15 cellular contexts compared by ENCODE assay signal in genomic region chr1:214002060-214002459, GRCh38. TPM values are rescaled to one million over a fixed set of nuclear protein-coding genes. Genes with fewer than 3 reads are reported as not detected.
A peak's percentile ranks its signal among the peaks of the same experiment; 100 is the strongest.
DNase-seq lines count a peak whose midpoint lies in the region; ATAC-seq, FAIRE-seq and TF ChIP-seq lines count a peak whose summit lies in the region.
"Had no signal": no experiment of that assay in that cellular context is flagged by ENCODE, and none has a peak within 500 bp of the region (broad histone marks: within the 10 kb centered on the region; RNA-seq: fewer than 3 reads in every experiment).

No MANE protein-coding gene starts in this region.

- H3K36me3 ChIP-seq in HEK293 (ENCODE audit: control insufficient read depth in 2 of 2, insufficient read depth in 1 of 2, low read length in 2 of 2) (peaks cover 0 to 36% of the 10 kb centered on the region in 2 experiments; a peak in 1 of 3 replicates), SJCRH30 (peaks cover 51% of the 10 kb centered on the region), HepG2 (replicated peaks in 1 of 2; ENCODE audit: control insufficient read depth in 1 of 2, insufficient read depth in 2 of 2, low read length in 2 of 2) (peaks cover 20 to 61% of the 10 kb centered on the region in 2 experiments), Karpas-422 (ENCODE audit: insufficient read depth, low read length) (no peaks in the 10 kb centered on the region), heart left ventricle (peaks cover 0 to 21% (median 0%) of the 10 kb centered on the region in 9 donors)

- no peaks in the 10 kb centered on the region for H3K9me2 ChIP-seq in Karpas-422 (replicated peaks; ENCODE audit: insufficient read depth, low read length)

- no peak for TF ChIP-seq RAD21 in HepG2 (CRISPR knock-in tag; IDR thresholded peaks at IDR 0.05)

- TF ChIP-seq CTCF in HEK293 (tag by site-specific recombination; IDR thresholded peaks at IDR 0.05) (no peak), HepG2 (CRISPR knock-in tag; IDR thresholded peaks at IDR 0.05) (no peak), heart left ventricle (IDR thresholded peaks at IDR 0.05) (no peak)

- H3K27me3 ChIP-seq in SJCRH30: no peaks in the 10 kb centered on the region
- H3K27me3 ChIP-seq in HepG2 (ENCODE audit: control insufficient read depth in 1 of 2, insufficient read depth in 2 of 2, low read length in 2 of 2): no peaks in the 10 kb centered on the region
- H3K27me3 ChIP-seq in Karpas-422 (ENCODE audit: low read length): no peaks in the 10 kb centered on the region
- H3K27me3 ChIP-seq in heart left ventricle: no peaks in the 10 kb centered on the region

- H3K79me2 ChIP-seq in HepG2 (ENCODE audit: insufficient read depth, low read length) (peaks cover 73% of the 10 kb centered on the region), Karpas-422 (ENCODE audit: low read length) (no peaks in the 10 kb centered on the region)

- no peak for FAIRE-seq in HepG2 (lab: Jason Lieb, UNC)
- FAIRE-seq: H54 had no signal

- in situ Hi-C loops in HepG2 (cut with HindIII; ENCODE audit: extremely low pct_ligation_motif_present, low pct_unique_long_range_greater_than_20kb): loop anchor here (25.0 kb wide), 1 partner anchor 110 kb away; no protein-coding TSS in a partner anchor

- WGBS in HepG2 (ENCODE audit: low lambda C conversion rate): 57% methylated on average over 6 of the region's 6 CpGs
- WGBS in heart left ventricle, 4 donors: 66 to 77% (median 73%) methylated on average over 6 of the region's 6 CpGs

- H3K27ac ChIP-seq in HEK293 (ENCODE audit: extremely low read depth, low read depth, low read length) (no peak overlapping the region), SJCRH30 (peak overlapping the region; percentile 87), HepG2 (ENCODE audit: extremely low read length, insufficient read depth, low read length) (peak overlapping the region; percentile 50), Karpas-422 (ENCODE audit: low read length) (no peak overlapping the region), heart left ventricle (peak overlapping the region in 3 of 12 donors; percentile 6 to 19 (median 17))

- no peak overlapping the region for H2AFZ ChIP-seq in HepG2 (ENCODE audit: low read length)
- H2AFZ ChIP-seq in Karpas-422 (ENCODE audit: low read length): no peak overlapping the region

- POLR2A ChIA-PET in HEK293 (lab: Yijun Ruan, JAX): interaction anchor here (0.6 to 3.6 kb wide), 4 partner anchors 12 to 40 kb away, joined by 3 to 18 read pairs (median 6); partner anchors contain the start of gene PROX1
- POLR2A ChIA-PET in HepG2 (lab: Yijun Ruan, JAX): interaction anchor here (0.6 to 4.0 kb wide), 12 partner anchors 8 to 182 kb away, joined by 3 to 56 read pairs (median 4); partner anchors contain the start of gene PROX1

- H4K20me1 ChIP-seq in HepG2 (ENCODE audit: insufficient read depth, low read length) (no peaks in the 10 kb centered on the region), Karpas-422 (ENCODE audit: insufficient read depth, low read depth, low read length) (no peaks in the 10 kb centered on the region)

- DNase-seq in NCI-H2081 (lab: John Stamatoyannopoulos, UW) (peak; percentile 55 to 79), SJCRH30 (peak in 1 of 2 experiments; percentile 34), HepG2 (ENCODE audit: low spot score) (no peak), GM19238 (ENCODE audit: insufficient read length, low spot score) (no peak), Karpas-422 (no peak), heart left ventricle (no peak)
- DNase-seq in stimulated activated CD4-positive, alpha-beta T cell treated with anti-CD3 and anti-CD28 coated beads, Interleukin-1b, Interleukin-23, amount 100 ng/mL, for 48 hours: no peak
- DNase-seq: activated CD4-positive, alpha-beta memory T cell treated with anti-CD3 and anti-CD28 coated beads, Interleukin-2, amount 10 ng/mL, durations not matched to agents 7 days and 5 days; DND-41; left cardiac atrium; Right ventricle myocardium superior; spleen; T1000 had no signal

- ATAC-seq in HepG2: peak; percentile 55
- no peak for ATAC-seq in heart left ventricle

- H3K9me3 ChIP-seq in HEK293 (ENCODE audit: control insufficient read depth, insufficient read depth, low read depth, low read length): no peaks in the 10 kb centered on the region
- H3K9me3 ChIP-seq in SJCRH30 (replicated peaks): no peaks in the 10 kb centered on the region
- no peaks in the 10 kb centered on the region for H3K9me3 ChIP-seq in HepG2 (ENCODE audit: low read length)
- no peaks in the 10 kb centered on the region for H3K9me3 ChIP-seq in Karpas-422 (ENCODE audit: low read length)
- H3K9me3 ChIP-seq in heart left ventricle: no peaks in the 10 kb centered on the region
- H3K9me3 ChIP-seq: spleen had no signal

- no TSS peak for BruUV-seq in HepG2 (replicated peaks; lab: Mats Ljungman, UMichigan)

- no peak for TF ChIP-seq POLR2A in HepG2 (IDR thresholded peaks at IDR 0.05; ENCODE audit: insufficient read depth in 1 of 2, low read depth in 2 of 2, low read length in 2 of 2)
- TF ChIP-seq POLR2A in heart left ventricle (IDR thresholded peaks at IDR 0.05): no peak

- TF ChIP-seq EP300 in HepG2 (IDR thresholded peaks at IDR 0.05; ENCODE audit: low read depth in 2 of 2, low read length in 2 of 2) (no peak), HepG2 (CRISPR knock-in tag; IDR thresholded peaks at IDR 0.05; ENCODE audit: borderline replicate concordance) (no peak)

- H3K9ac ChIP-seq in HepG2 (ENCODE audit: insufficient read depth, low read depth, low read length) (0 out of 2 replicates have a peak overlapping the region, but pooled peaks have one; percentile 14), Karpas-422 (ENCODE audit: low read length) (no peak overlapping the region)

- H3K4me1 ChIP-seq in HEK293 (ENCODE audit: control insufficient read depth, insufficient read depth, low read length) (peaks cover 18% of the 10 kb centered on the region; the same call in 1 of the 2 replicates), SJCRH30 (peaks cover 41% of the 10 kb centered on the region), HepG2 (ENCODE audit: insufficient read depth, low read length) (peaks cover 87% of the 10 kb centered on the region), Karpas-422 (ENCODE audit: low read length) (peaks cover 15% of the 10 kb centered on the region), heart left ventricle (peaks cover 0 to 36% (median 10%) of the 10 kb centered on the region in 12 donors)
- H3K4me1 ChIP-seq: spleen had no signal

- CTCF ChIA-PET in HEK293 (lab: Yijun Ruan, JAX) (interaction anchor here (0.6 kb wide), 1 partner anchor 37 kb away, joined by 3 read pairs; no protein-coding TSS in a partner anchor), HepG2 (lab: Yijun Ruan, JAX; ENCODE audit: low intra/inter-chr PET ratio, low total read pairs) (no interaction called here)

- H3K4me3 ChIP-seq in HEK293 (ENCODE audit: low read depth, low read length) (no peak overlapping the region), SJCRH30 (no peak overlapping the region), HepG2 (replicated peaks in 1 of 3; ENCODE audit: insufficient read depth in 1 of 3, low read depth in 2 of 3, low read length in 3 of 3) (no peak overlapping the region), Karpas-422 (ENCODE audit: low read length) (no peak overlapping the region), heart left ventricle (no peak overlapping the region)
- H3K4me3 ChIP-seq: spleen had no signal

- H3K4me2 ChIP-seq in HepG2 (ENCODE audit: low read depth, low read length) (0 out of 2 replicates have a peak overlapping the region, but pooled peaks have one; percentile 16), Karpas-422 (ENCODE audit: low read depth, low read length, poor library complexity, severe bottlenecking) (no peak overlapping the region)

- intact Hi-C loops in HepG2 (cut with micrococcal nuclease; ENCODE audit: unreplicated experiment): loop anchor here (2.0 to 10.0 kb wide), 2 partner anchors 13 to 877 kb away; no protein-coding TSS in a partner anchor
- intact Hi-C loops in heart left ventricle (cut with DNase I): no loop called here

TF ChIP-seq in HepG2, 621 proteins besides CTCF, POLR2A, EP300 and RAD21 (continues in another document):
- no peak for TF ChIP-seq ZFP90 (CRISPR knock-in tag; IDR thresholded peaks at IDR 0.05; ENCODE audit: borderline replicate concordance)

RNA-seq across cellular contexts. Expression of gene PROX1, which starts 14.3 kb away (rescaled TPM):
- total RNA-seq in SJCRH30 (2014; rRNA removed; shearing (Covaris generic)): 18.4 and 19.9 TPM in 2 replicates
- total RNA-seq in HepG2 (2016; rRNA removed; fragmentation: Illumina TruSeq; extraction: Trizol) (30.2 and 48.5 TPM in 2 replicates), heart left ventricle (100 to 1,000 TPM in 4 of 9 donors, 10 to 100 TPM in 5; 44.6 to 145 (median 96.4) TPM)
- total RNA-seq in HepG2 (2016; cell fraction: cytosol; rRNA removed; fragmentation: Illumina TruSeq; extraction: Trizol; ENCODE audit: low read depth): 18.3 and 23.4 TPM in 2 replicates
- total RNA-seq in HepG2 (2016; cell fraction: insoluble cytoplasmic fraction; rRNA removed; fragmentation: Illumina TruSeq; extraction: Trizol): 30.0 and 40.1 TPM in 2 replicates
- 37.4 and 49.2 TPM in 2 replicates for total RNA-seq in HepG2 (2016; cell fraction: membrane; rRNA removed; fragmentation: Illumina TruSeq; extraction: Trizol)
- 48.9 and 52.6 TPM in 2 replicates for total RNA-seq in HepG2 (2016; cell fraction: nucleus; rRNA removed; fragmentation: Illumina TruSeq; extraction: Trizol)
- polyA plus RNA-seq in HepG2 (2011; rRNA removed) (10.0 and 12.3 TPM in 2 replicates), heart left ventricle (1 to 10 TPM; 6.9 to 9.8 TPM)
- polyA plus RNA-seq in HepG2 (2011; cell fraction: cytosol; rRNA removed): 6.4 and 10.1 TPM in 2 replicates
- 24.5 and 25.6 TPM in 2 replicates for polyA plus RNA-seq in HepG2 (2011; cell fraction: nucleus; rRNA removed)
- polyA plus RNA-seq in HepG2 (2012): 32.4 and 38.1 TPM in 2 replicates
- 0.63 and 0.75 TPM in 2 replicates for polyA plus RNA-seq in HepG2 (2016; cell fraction: cytosol; fragmentation: Illumina TruSeq; extraction: Trizol; ENCODE audit: low read depth)
- polyA plus RNA-seq in HepG2 (2016; cell fraction: insoluble cytoplasmic fraction; fragmentation: Illumina TruSeq; extraction: Trizol; ENCODE audit: low read depth): 32.3 and 34.3 TPM in 2 replicates
- polyA plus RNA-seq in HepG2 (2016; cell fraction: membrane; fragmentation: Illumina TruSeq; extraction: Trizol; ENCODE audit: low read depth): 2.9 and 3.5 TPM in 2 replicates
- polyA plus RNA-seq in HepG2 (2016; cell fraction: nucleus; fragmentation: Illumina TruSeq; extraction: Trizol; ENCODE audit: insufficient read depth, low read depth): 47.2 and 51.1 TPM in 2 replicates
- polyA minus RNA-seq in HepG2 (2011; rRNA and poly(A)+ RNA removed; ENCODE audit: low replicate concordance): 40.4 TPM in 1 of 2 replicates, not detected in the other
- 37.0 and 45.5 TPM in 2 replicates for polyA minus RNA-seq in HepG2 (2011; cell fraction: cytosol; rRNA and poly(A)+ RNA removed)
- polyA minus RNA-seq in HepG2 (2011; cell fraction: nucleus; rRNA and poly(A)+ RNA removed): 45.6 and 52.3 TPM in 2 replicates
- 0.25 and 0.41 TPM in 2 replicates for total RNA-seq in Karpas-422 (2014; rRNA removed; shearing (Covaris generic); ENCODE audit: low replicate concordance)

Comparison
In these comparisons a context has a peak if more than half of its experiments do, and no peak if none do; other contexts are left out.
1. H3K27ac ChIP-seq: peak in SJCRH30 (single experiment) and HepG2 (single experiment); none in HEK293 (single experiment) and Karpas-422 (single experiment).
2. DNase-seq: peak in NCI-H2081 (2 of 2); none in HepG2 (single experiment), GM19238 (single experiment), Karpas-422 (single experiment), stimulated activated CD4-positive, alpha-beta T cell treated with anti-CD3 and anti-CD28 coated beads, Interleukin-1b, Interleukin-23, amount 100 ng/mL, for 48 hours (single experiment) and heart left ventricle (0 of 5).
3. RNA of gene PROX1, which starts 14.3 kb away (total RNA-seq): 44.6 to 145 TPM in heart left ventricle, 18.3 to 52.6 TPM in HepG2 and 18.4 to 19.9 TPM in SJCRH30; 0.25 to 0.41 TPM in Karpas-422; every median in the first group is over 10 times any median in the second.
4. Of the 63 proteins assayed by ChIP-seq in both HepG2 and HEK293: peak only in HepG2: none; only in HEK293: ZNF362; in both: none; in neither: 62.